ENCODE assay signal across 1 cellular context in the genomic region with DNA sequence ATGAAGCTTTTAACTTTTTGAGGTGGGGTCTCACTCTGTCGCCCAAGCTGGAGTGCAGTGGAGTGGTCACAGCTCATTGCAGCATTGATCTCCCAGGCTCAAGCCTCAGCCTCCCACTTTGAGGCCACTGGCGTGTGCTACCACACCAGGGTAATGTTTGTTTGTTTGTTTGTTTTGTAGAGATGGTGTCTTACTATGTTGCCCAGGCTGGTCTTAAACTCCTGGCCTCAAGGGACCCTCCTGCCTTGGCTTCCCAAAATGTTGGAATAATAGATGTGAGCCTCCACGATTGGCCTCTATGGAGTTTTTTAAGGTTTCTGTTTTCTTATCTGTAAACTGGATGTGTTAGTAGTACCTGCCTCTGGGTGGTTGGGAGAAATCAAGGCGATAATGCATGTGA.
TF ChIP-seq lines count a peak whose summit lies in the region.

No MANE protein-coding gene starts in this region.

TF ChIP-seq in K562, 482 proteins besides CTCF, POLR2A, EP300 and RAD21:
- TF ChIP-seq, protein P1, sequence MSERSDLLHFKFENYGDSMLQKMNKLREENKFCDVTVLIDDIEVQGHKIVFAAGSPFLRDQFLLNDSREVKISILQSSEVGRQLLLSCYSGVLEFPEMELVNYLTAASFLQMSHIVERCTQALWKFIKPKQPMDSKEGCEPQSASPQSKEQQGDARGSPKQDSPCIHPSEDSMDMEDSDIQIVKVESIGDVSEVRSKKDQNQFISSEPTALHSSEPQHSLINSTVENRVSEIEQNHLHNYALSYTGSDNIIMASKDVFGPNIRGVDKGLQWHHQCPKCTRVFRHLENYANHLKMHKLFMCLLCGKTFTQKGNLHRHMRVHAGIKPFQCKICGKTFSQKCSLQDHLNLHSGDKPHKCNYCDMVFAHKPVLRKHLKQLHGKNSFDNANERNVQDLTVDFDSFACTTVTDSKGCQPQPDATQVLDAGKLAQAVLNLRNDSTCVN (CRISPR knock-in tag; IDR thresholded peaks at IDR 0.05) = 0 out of 2 replicates have a peak, but pooled peaks have one; percentile 49
- TF ChIP-seq, protein P2, sequence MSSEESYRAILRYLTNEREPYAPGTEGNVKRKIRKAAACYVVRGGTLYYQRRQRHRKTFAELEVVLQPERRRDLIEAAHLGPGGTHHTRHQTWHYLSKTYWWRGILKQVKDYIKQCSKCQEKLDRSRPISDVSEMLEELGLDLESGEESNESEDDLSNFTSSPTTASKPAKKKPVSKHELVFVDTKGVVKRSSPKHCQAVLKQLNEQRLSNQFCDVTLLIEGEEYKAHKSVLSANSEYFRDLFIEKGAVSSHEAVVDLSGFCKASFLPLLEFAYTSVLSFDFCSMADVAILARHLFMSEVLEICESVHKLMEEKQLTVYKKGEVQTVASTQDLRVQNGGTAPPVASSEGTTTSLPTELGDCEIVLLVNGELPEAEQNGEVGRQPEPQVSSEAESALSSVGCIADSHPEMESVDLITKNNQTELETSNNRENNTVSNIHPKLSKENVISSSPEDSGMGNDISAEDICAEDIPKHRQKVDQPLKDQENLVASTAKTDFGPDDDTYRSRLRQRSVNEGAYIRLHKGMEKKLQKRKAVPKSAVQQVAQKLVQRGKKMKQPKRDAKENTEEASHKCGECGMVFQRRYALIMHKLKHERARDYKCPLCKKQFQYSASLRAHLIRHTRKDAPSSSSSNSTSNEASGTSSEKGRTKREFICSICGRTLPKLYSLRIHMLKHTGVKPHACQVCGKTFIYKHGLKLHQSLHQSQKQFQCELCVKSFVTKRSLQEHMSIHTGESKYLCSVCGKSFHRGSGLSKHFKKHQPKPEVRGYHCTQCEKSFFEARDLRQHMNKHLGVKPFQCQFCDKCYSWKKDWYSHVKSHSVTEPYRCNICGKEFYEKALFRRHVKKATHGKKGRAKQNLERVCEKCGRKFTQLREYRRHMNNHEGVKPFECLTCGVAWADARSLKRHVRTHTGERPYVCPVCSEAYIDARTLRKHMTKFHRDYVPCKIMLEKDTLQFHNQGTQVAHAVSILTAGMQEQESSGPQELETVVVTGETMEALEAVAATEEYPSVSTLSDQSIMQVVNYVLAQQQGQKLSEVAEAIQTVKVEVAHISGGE (CRISPR knock-in tag; IDR thresholded peaks at IDR 0.05) = 0 out of 6 replicates have a peak, but pooled peaks of 1 of the 3 experiments have one; percentile 5
- TF ChIP-seq SMAD4 (CRISPR knock-in tag; conservative IDR thresholded peaks at IDR 0.05) = 0 out of 2 replicates have a peak, but pooled peaks have one; percentile 17
- TF ChIP-seq GTF2E2 (tag; IDR thresholded peaks at IDR 0.05) = peak; percentile 59; the same call in 1 of the 2 replicates
- TF ChIP-seq ZNF76 (CRISPR knock-in tag; IDR thresholded peaks at IDR 0.05; ENCODE audit: borderline replicate concordance) = peak; percentile 72; the same call in 1 of the 2 replicates
- no peak for TF ChIP-seq MAFF (IDR thresholded peaks at IDR 0.05; ENCODE audit: low read length)
- peak; percentile 79; the same call in 1 of the 2 replicates for TF ChIP-seq ELF4 (CRISPR knock-in tag; IDR thresholded peaks at IDR 0.05)
- TF ChIP-seq, protein P3, sequence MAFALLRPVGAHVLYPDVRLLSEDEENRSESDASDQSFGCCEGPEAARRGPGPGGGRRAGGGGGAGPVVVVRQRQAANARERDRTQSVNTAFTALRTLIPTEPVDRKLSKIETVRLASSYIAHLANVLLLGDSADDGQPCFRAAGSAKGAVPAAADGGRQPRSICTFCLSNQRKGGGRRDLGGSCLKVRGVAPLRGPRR (CRISPR knock-in tag; IDR thresholded peaks at IDR 0.05) = 0 out of 2 replicates have a peak, but pooled peaks have one; percentile 12
- TF ChIP-seq, protein P4, sequence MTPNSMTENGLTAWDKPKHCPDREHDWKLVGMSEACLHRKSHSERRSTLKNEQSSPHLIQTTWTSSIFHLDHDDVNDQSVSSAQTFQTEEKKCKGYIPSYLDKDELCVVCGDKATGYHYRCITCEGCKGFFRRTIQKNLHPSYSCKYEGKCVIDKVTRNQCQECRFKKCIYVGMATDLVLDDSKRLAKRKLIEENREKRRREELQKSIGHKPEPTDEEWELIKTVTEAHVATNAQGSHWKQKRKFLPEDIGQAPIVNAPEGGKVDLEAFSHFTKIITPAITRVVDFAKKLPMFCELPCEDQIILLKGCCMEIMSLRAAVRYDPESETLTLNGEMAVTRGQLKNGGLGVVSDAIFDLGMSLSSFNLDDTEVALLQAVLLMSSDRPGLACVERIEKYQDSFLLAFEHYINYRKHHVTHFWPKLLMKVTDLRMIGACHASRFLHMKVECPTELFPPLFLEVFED (CRISPR knock-in tag; conservative IDR thresholded peaks at IDR 0.05) = peak; percentile 43; the same call in 1 of the 2 replicates
- TF ChIP-seq, protein P5, sequence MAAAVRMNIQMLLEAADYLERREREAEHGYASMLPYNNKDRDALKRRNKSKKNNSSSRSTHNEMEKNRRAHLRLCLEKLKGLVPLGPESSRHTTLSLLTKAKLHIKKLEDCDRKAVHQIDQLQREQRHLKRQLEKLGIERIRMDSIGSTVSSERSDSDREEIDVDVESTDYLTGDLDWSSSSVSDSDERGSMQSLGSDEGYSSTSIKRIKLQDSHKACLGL (CRISPR knock-in tag; IDR thresholded peaks at IDR 0.05; ENCODE audit: borderline replicate concordance, poor library complexity, severe bottlenecking) = peak; percentile 14
- TF ChIP-seq, protein P6, sequence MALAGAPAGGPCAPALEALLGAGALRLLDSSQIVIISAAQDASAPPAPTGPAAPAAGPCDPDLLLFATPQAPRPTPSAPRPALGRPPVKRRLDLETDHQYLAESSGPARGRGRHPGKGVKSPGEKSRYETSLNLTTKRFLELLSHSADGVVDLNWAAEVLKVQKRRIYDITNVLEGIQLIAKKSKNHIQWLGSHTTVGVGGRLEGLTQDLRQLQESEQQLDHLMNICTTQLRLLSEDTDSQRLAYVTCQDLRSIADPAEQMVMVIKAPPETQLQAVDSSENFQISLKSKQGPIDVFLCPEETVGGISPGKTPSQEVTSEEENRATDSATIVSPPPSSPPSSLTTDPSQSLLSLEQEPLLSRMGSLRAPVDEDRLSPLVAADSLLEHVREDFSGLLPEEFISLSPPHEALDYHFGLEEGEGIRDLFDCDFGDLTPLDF (CRISPR knock-in tag; IDR thresholded peaks at IDR 0.05) = 0 out of 2 replicates have a peak, but pooled peaks have one; percentile 2
- TF ChIP-seq, protein P7, sequence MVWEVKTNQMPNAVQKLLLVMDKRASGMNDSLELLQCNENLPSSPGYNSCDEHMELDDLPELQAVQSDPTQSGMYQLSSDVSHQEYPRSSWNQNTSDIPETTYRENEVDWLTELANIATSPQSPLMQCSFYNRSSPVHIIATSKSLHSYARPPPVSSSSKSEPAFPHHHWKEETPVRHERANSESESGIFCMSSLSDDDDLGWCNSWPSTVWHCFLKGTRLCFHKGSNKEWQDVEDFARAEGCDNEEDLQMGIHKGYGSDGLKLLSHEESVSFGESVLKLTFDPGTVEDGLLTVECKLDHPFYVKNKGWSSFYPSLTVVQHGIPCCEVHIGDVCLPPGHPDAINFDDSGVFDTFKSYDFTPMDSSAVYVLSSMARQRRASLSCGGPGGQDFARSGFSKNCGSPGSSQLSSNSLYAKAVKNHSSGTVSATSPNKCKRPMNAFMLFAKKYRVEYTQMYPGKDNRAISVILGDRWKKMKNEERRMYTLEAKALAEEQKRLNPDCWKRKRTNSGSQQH (CRISPR knock-in tag; IDR thresholded peaks at IDR 0.05) = 0 out of 2 replicates have a peak, but pooled peaks have one; percentile 49
- peak; percentile 16; the same call in 1 of the 2 replicates for TF ChIP-seq MAFK (IDR thresholded peaks at IDR 0.05; ENCODE audit: low read length)
- TF ChIP-seq, protein P8, sequence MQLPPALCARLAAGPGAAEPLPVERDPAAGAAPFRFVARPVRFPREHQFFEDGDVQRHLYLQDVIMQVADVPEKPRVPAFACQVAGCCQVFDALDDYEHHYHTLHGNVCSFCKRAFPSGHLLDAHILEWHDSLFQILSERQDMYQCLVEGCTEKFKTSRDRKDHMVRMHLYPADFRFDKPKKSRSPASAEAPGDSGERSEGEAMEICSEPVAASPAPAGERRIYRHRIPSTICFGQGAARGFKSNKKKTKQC (CRISPR knock-in tag; IDR thresholded peaks at IDR 0.05) = no peak
- no peak for TF ChIP-seq CBFA2T3 (IDR thresholded peaks at IDR 0.05)
- TF ChIP-seq FOXK1 (CRISPR knock-in tag; IDR thresholded peaks at IDR 0.05; ENCODE audit: borderline replicate concordance) = 0 out of 2 replicates have a peak, but pooled peaks have one; percentile 16
- no peak for TF ChIP-seq PML (IDR thresholded peaks at IDR 0.05; ENCODE audit: low read length)
- no peak for TF ChIP-seq ZNF347 (CRISPR knock-in tag; IDR thresholded peaks at IDR 0.05; ENCODE audit: low read depth)
- 0 out of 2 replicates have a peak, but pooled peaks have one; percentile 10 for TF ChIP-seq ZNF778 (CRISPR knock-in tag; IDR thresholded peaks at IDR 0.05)
- no peak for TF ChIP-seq CHD4 (IDR thresholded peaks at IDR 0.05; ENCODE audit: insufficient read depth, insufficient replicate concordance, low read depth, low read length, poor library complexity, severe bottlenecking)
- 0 out of 2 replicates have a peak, but pooled peaks have one; percentile 53 for TF ChIP-seq OTX1 (CRISPR knock-in tag; IDR thresholded peaks at IDR 0.05)
- 0 out of 2 replicates have a peak, but pooled peaks have one; percentile 31 for TF ChIP-seq ZNF436 (CRISPR knock-in tag; IDR thresholded peaks at IDR 0.05)
